23 cellular contexts compared by ENCODE assay signal in genomic region chr4:133592591-133592990, GRCh38.
"Had no signal": no experiment of that assay in that cellular context is flagged by ENCODE, and none has a peak within 500 bp of the region (broad histone marks: within the 10 kb centered on the region; RNA-seq: fewer than 3 reads in every experiment).

No MANE protein-coding gene starts in this region.

- H3K9me3 ChIP-seq: gastroesophageal sphincter, left ventricle myocardium inferior, pancreas, prostate gland, thyroid gland, upper lobe of left lung had no signal

- H3K4me1 ChIP-seq: gastroesophageal sphincter, left ventricle myocardium inferior, pancreas, prostate gland, thyroid gland, upper lobe of left lung had no signal

- H3K27me3 ChIP-seq: gastroesophageal sphincter, pancreas, thyroid gland, upper lobe of left lung had no signal

- H3K27ac ChIP-seq: gastroesophageal sphincter, left ventricle myocardium inferior, pancreas, prostate gland, skin epidermis, thyroid gland, upper lobe of left lung had no signal

- H3K36me3 ChIP-seq: gastroesophageal sphincter, left ventricle myocardium inferior, pancreas, prostate gland, thyroid gland, upper lobe of left lung had no signal

- DNase-seq: activated CD4-positive, alpha-beta T cell treated with anti-CD3 and anti-CD28 coated beads for 1 hour; activated CD8-positive, alpha-beta memory T cell treated with anti-CD3 and anti-CD28 coated beads, Interleukin-2, amount 10 ng/mL, durations not matched to agents 7 days and 5 days; activated CD8-positive, alpha-beta T cell treated with anti-CD3 and anti-CD28 coated beads, Interleukin-2, amount 10 ng/mL, durations not matched to agents 7 days and 5 days; activated naive CD8-positive, alpha-beta T cell treated with anti-CD3 and anti-CD28 coated beads, Interleukin-2, amount 50 U/mL, for 24 hours; activated T-cell treated with anti-CD3 and anti-CD28 coated beads, Interleukin-2, amount 50 U/mL, for 48 hours; amygdala; caudate nucleus; cortex of kidney; effector memory CD8-positive, alpha-beta T cell; head of caudate nucleus; hippocampal formation; left ventricle myocardium inferior; pancreas; retina; stimulated activated CD4-positive, alpha-beta T cell treated with anti-CD3 and anti-CD28 coated beads, Interleukin-12 subunit alpha, Interleukin-12 subunit beta, amount 100 ng/mL, for 4 hours; stimulated activated CD4-positive, alpha-beta T cell treated with anti-CD3 and anti-CD28 coated beads, Interleukin-4, amount 100 ng/mL, for 1 hour; T-helper 1 cell; thyroid gland; upper lobe of left lung had no signal

- H3K4me3 ChIP-seq: gastroesophageal sphincter, left ventricle myocardium inferior, lung, pancreas, prostate gland, skin epidermis, thyroid gland, upper lobe of left lung had no signal
